ENCODE assay signal across 11 cellular contexts in genomic region chr9:136668983-136669790, GRCh38. TPM values are rescaled to one million over a fixed set of nuclear protein-coding genes. Genes with fewer than 3 reads are reported as not detected.
DNase-seq lines count a peak whose midpoint lies in the region; ATAC-seq and TF ChIP-seq lines count a peak whose summit lies in the region.
"Had no signal": no experiment of that assay in that cellular context is flagged by ENCODE, and none has a peak within 500 bp of the region (broad histone marks: within the 10 kb centered on the region; RNA-seq: fewer than 3 reads in every experiment).

No MANE protein-coding gene starts in this region.

- no peaks in the 10 kb centered on the region for H3K9me3 Mint-ChIP-seq in activated CD8-positive, alpha-beta T cell treated with anti-CD3 and anti-CD28 coated beads for 36 hours
- H3K9me3 Mint-ChIP-seq in activated CD8-positive, alpha-beta T cell treated with anti-CD3 and anti-CD28 coated beads, Interleukin-2, amount 10 ng/mL, durations not matched to agents 7 days and 5 days (ENCODE audit: insufficient read depth), result no peaks in the 10 kb centered on the region
- H3K9me3 Mint-ChIP-seq in activated naive CD8-positive, alpha-beta T cell treated with anti-CD3 and anti-CD28 coated beads, Interleukin-2, amount 50 U/mL, for 24 hours, result no peaks in the 10 kb centered on the region
- H3K9me3 Mint-ChIP-seq: H9 had no signal

- peaks cover 59% of the 10 kb centered on the region for H3K4me1 ChIP-seq in Panc1 (ENCODE audit: control insufficient read depth, insufficient read depth, low read length)

- H3K36me3 Mint-ChIP-seq in activated CD8-positive, alpha-beta T cell treated with anti-CD3 and anti-CD28 coated beads for 36 hours (ENCODE audit: low read depth), result no peaks in the 10 kb centered on the region
- peaks cover 2% of the 10 kb centered on the region for H3K36me3 Mint-ChIP-seq in activated CD8-positive, alpha-beta T cell treated with anti-CD3 and anti-CD28 coated beads, Interleukin-2, amount 10 ng/mL, durations not matched to agents 7 days and 5 days (ENCODE audit: low read depth)
- H3K36me3 Mint-ChIP-seq in activated naive CD8-positive, alpha-beta T cell treated with anti-CD3 and anti-CD28 coated beads, Interleukin-2, amount 50 U/mL, for 24 hours (ENCODE audit: low read depth), result no peaks in the 10 kb centered on the region

- H3K27ac ChIP-seq in Panc1 (ENCODE audit: low read length) (peak overlapping the region; percentile 54; the same call in 1 of the 2 replicates), skin epidermis (peak overlapping the region in 11 of 21 experiments; percentile 2 to 70 (median 30))

- no peak for ATAC-seq in activated CD8-positive, alpha-beta T cell treated with anti-CD3 and anti-CD28 coated beads for 36 hours
- no peak for ATAC-seq in activated CD8-positive, alpha-beta T cell treated with anti-CD3 and anti-CD28 coated beads, Interleukin-2, amount 10 ng/mL, durations not matched to agents 7 days and 5 days
- peak; percentile 15 for ATAC-seq in Panc1
- ATAC-seq in activated naive CD8-positive, alpha-beta T cell treated with anti-CD3 and anti-CD28 coated beads, Interleukin-2, amount 50 U/mL, for 24 hours, result no peak

- peaks cover 9% of the 10 kb centered on the region for H3K27me3 Mint-ChIP-seq in activated CD8-positive, alpha-beta T cell treated with anti-CD3 and anti-CD28 coated beads for 36 hours
- H3K27me3 Mint-ChIP-seq in activated CD8-positive, alpha-beta T cell treated with anti-CD3 and anti-CD28 coated beads, Interleukin-2, amount 10 ng/mL, durations not matched to agents 7 days and 5 days (ENCODE audit: low read depth), result peaks cover 7% of the 10 kb centered on the region
- peaks cover 9% of the 10 kb centered on the region for H3K27me3 Mint-ChIP-seq in activated naive CD8-positive, alpha-beta T cell treated with anti-CD3 and anti-CD28 coated beads, Interleukin-2, amount 50 U/mL, for 24 hours

- H3K27me3 ChIP-seq in Panc1 (ENCODE audit: control insufficient read depth, insufficient read depth, low read length), result no peaks in the 10 kb centered on the region

- POLR2A ChIA-PET in activated CD8-positive, alpha-beta T cell treated with anti-CD3 and anti-CD28 coated beads for 36 hours (lab: Charles Lee), result no interaction called here
- POLR2A ChIA-PET in activated CD8-positive, alpha-beta T cell treated with anti-CD3 and anti-CD28 coated beads, Interleukin-2, amount 10 ng/mL, durations not matched to agents 7 days and 5 days (lab: Charles Lee), result no interaction called here
- POLR2A ChIA-PET in Panc1 (lab: Charles Lee), result interaction anchor here (0.5 kb wide), 1 partner anchor 12 kb away, joined by 6 read pairs; no protein-coding TSS in a partner anchor

- intact Hi-C loops in activated CD8-positive, alpha-beta T cell treated with anti-CD3 and anti-CD28 coated beads for 36 hours (cut with micrococcal nuclease), result no loop called here
- intact Hi-C loops in Panc1 (cut with micrococcal nuclease; ENCODE audit: unreplicated experiment), result no loop called here

- peaks cover 2% of the 10 kb centered on the region for H3K4me1 Mint-ChIP-seq in activated CD8-positive, alpha-beta T cell treated with anti-CD3 and anti-CD28 coated beads for 36 hours (ENCODE audit: low read depth)
- H3K4me1 Mint-ChIP-seq in activated CD8-positive, alpha-beta T cell treated with anti-CD3 and anti-CD28 coated beads, Interleukin-2, amount 10 ng/mL, durations not matched to agents 7 days and 5 days (ENCODE audit: low read depth), result peaks cover 8% of the 10 kb centered on the region
- no peaks in the 10 kb centered on the region for H3K4me1 Mint-ChIP-seq in activated naive CD8-positive, alpha-beta T cell treated with anti-CD3 and anti-CD28 coated beads, Interleukin-2, amount 50 U/mL, for 24 hours

- CTCF ChIA-PET in activated CD8-positive, alpha-beta T cell treated with anti-CD3 and anti-CD28 coated beads for 36 hours (lab: Charles Lee), result interaction anchor here (1.6 kb wide), 1 partner anchor 25 kb away, joined by 4 read pairs; no protein-coding TSS in a partner anchor
- CTCF ChIA-PET in activated CD8-positive, alpha-beta T cell treated with anti-CD3 and anti-CD28 coated beads, Interleukin-2, amount 10 ng/mL, durations not matched to agents 7 days and 5 days (lab: Charles Lee), result interaction anchor here (0.6 to 1.0 kb wide), 2 partner anchors 33 to 59 kb away, joined by 3 read pairs; no protein-coding TSS in a partner anchor
- CTCF ChIA-PET in Panc1 (lab: Charles Lee), result no interaction called here

- no peaks in the 10 kb centered on the region for H3K9me3 ChIP-seq in Panc1 (ENCODE audit: control insufficient read depth, insufficient read depth, low read depth, low read length)

- H3K36me3 ChIP-seq in Panc1 (ENCODE audit: control insufficient read depth, insufficient read depth, low read length), result no peaks in the 10 kb centered on the region

- H3K4me3 ChIP-seq in Panc1 (ENCODE audit: low read depth in 2 of 2, low read length in 2 of 2), result no peak overlapping the region
- no peak overlapping the region for H3K4me3 ChIP-seq in epithelial cell of esophagus (ENCODE audit: low read length)
- H3K4me3 ChIP-seq in skin epidermis, result peak overlapping the region in 6 of 7 experiments; percentile 2 to 38 (median 23)

- TF ChIP-seq CTCF in activated CD8-positive, alpha-beta T cell treated with anti-CD3 and anti-CD28 coated beads for 36 hours (IDR thresholded peaks at IDR 0.05), result no peak
- no peak for TF ChIP-seq CTCF in Panc1 (IDR thresholded peaks at IDR 0.05)
- TF ChIP-seq CTCF in epithelial cell of esophagus (IDR thresholded peaks at IDR 0.05; ENCODE audit: insufficient read depth, low read depth, low read length, missing control alignments), result no peak

- in situ Hi-C loops in Panc1 (cut with HindIII; ENCODE audit: low pct_unique_long_range_greater_than_20kb, low sequenced_read_pairs), result no loop called here

- DNase-seq in activated CD8-positive, alpha-beta T cell treated with anti-CD3 and anti-CD28 coated beads for 36 hours, result peak; percentile 39
- DNase-seq in activated CD8-positive, alpha-beta T cell treated with anti-CD3 and anti-CD28 coated beads, Interleukin-2, amount 10 ng/mL, durations not matched to agents 7 days and 5 days, result no peak
- no peak for DNase-seq in Panc1 (ENCODE audit: low read depth, low spot score)
- DNase-seq in epithelial cell of esophagus (ENCODE audit: low read depth), result peak; percentile 37
- DNase-seq in HPDE6-E6E7 (ENCODE audit: extremely low spot score), result no peak
- no peak for DNase-seq in NCI-H128 (lab: John Stamatoyannopoulos, UW; ENCODE audit: unreplicated experiment)
- no peak for DNase-seq in activated naive CD8-positive, alpha-beta T cell treated with anti-CD3 and anti-CD28 coated beads, Interleukin-2, amount 50 U/mL, for 24 hours
- DNase-seq: H9; NCI-H526 treated with DMSO at 0.1 percent for 48 hours; stimulated activated CD4-positive, alpha-beta T cell treated with anti-CD3 and anti-CD28 coated beads, Interleukin-12 subunit alpha, Interleukin-12 subunit beta, amount 100 ng/mL, for 4 hours had no signal

- H3K4me3 Mint-ChIP-seq in activated CD8-positive, alpha-beta T cell treated with anti-CD3 and anti-CD28 coated beads for 36 hours, result no peak overlapping the region
- no peak overlapping the region for H3K4me3 Mint-ChIP-seq in activated CD8-positive, alpha-beta T cell treated with anti-CD3 and anti-CD28 coated beads, Interleukin-2, amount 10 ng/mL, durations not matched to agents 7 days and 5 days
- no peak overlapping the region for H3K4me3 Mint-ChIP-seq in activated naive CD8-positive, alpha-beta T cell treated with anti-CD3 and anti-CD28 coated beads, Interleukin-2, amount 50 U/mL, for 24 hours
- H3K4me3 Mint-ChIP-seq: H9 had no signal

- no TSS peak for BruUV-seq in Panc1 (replicated peaks; lab: Mats Ljungman, UMichigan)

- no peak overlapping the region for H3K27ac Mint-ChIP-seq in activated CD8-positive, alpha-beta T cell treated with anti-CD3 and anti-CD28 coated beads for 36 hours
- H3K27ac Mint-ChIP-seq in activated CD8-positive, alpha-beta T cell treated with anti-CD3 and anti-CD28 coated beads, Interleukin-2, amount 10 ng/mL, durations not matched to agents 7 days and 5 days, result no peak overlapping the region
- H3K27ac Mint-ChIP-seq in activated naive CD8-positive, alpha-beta T cell treated with anti-CD3 and anti-CD28 coated beads, Interleukin-2, amount 50 U/mL, for 24 hours, result no peak overlapping the region
- H3K27ac Mint-ChIP-seq: H9 had no signal

RNA-seq across cellular contexts. Expression of gene EGFL7, which starts 6.5 kb away (rescaled TPM):
- 1 to 10 TPM; 1.1 to 1.6 TPM for total RNA-seq in activated CD8-positive, alpha-beta T cell treated with anti-CD3 and anti-CD28 coated beads for 36 hours
- 1 to 10 TPM; 1.9 TPM for total RNA-seq in activated CD8-positive, alpha-beta T cell treated with anti-CD3 and anti-CD28 coated beads, Interleukin-2, amount 10 ng/mL, durations not matched to agents 7 days and 5 days
- 42.3 TPM for total RNA-seq in Panc1 (2021; ENCODE audit: unreplicated experiment)
- 81.9 TPM for polyA plus RNA-seq in Panc1 (2012; ENCODE audit: insufficient read length)

RNA-seq across cellular contexts. Expression of gene AGPAT2, which starts 18.1 kb away (rescaled TPM):
- total RNA-seq in activated CD8-positive, alpha-beta T cell treated with anti-CD3 and anti-CD28 coated beads for 36 hours, result 10 to 100 TPM; 11.3 to 11.8 TPM
- 10 to 100 TPM; 32.7 to 33.7 TPM for total RNA-seq in activated CD8-positive, alpha-beta T cell treated with anti-CD3 and anti-CD28 coated beads, Interleukin-2, amount 10 ng/mL, durations not matched to agents 7 days and 5 days
- 77.9 TPM for total RNA-seq in Panc1 (2021; ENCODE audit: unreplicated experiment)
- polyA plus RNA-seq in Panc1 (2012; ENCODE audit: insufficient read length), result 118 TPM

RNA-seq across cellular contexts. Expression of gene DIPK1B, which starts 43.2 kb away (rescaled TPM):
- under 1 TPM in 1 of 2 experiments, not detected in 1; 0.14 TPM for total RNA-seq in activated CD8-positive, alpha-beta T cell treated with anti-CD3 and anti-CD28 coated beads for 36 hours
- under 1 TPM in 1 of 2 experiments, not detected in 1; 0.16 TPM for total RNA-seq in activated CD8-positive, alpha-beta T cell treated with anti-CD3 and anti-CD28 coated beads, Interleukin-2, amount 10 ng/mL, durations not matched to agents 7 days and 5 days
- total RNA-seq in Panc1 (2021; ENCODE audit: unreplicated experiment), result 10.6 TPM
- polyA plus RNA-seq in Panc1 (2012; ENCODE audit: insufficient read length), result 26.9 TPM

Comparison
In these comparisons a context has a peak if more than half of its experiments do, and no peak if none do; other contexts are left out.
1. DNase-seq: peak in activated CD8-positive, alpha-beta T cell treated with anti-CD3 and anti-CD28 coated beads for 36 hours (single experiment) and epithelial cell of esophagus (single experiment); none in activated CD8-positive, alpha-beta T cell treated with anti-CD3 and anti-CD28 coated beads, Interleukin-2, amount 10 ng/mL, durations not matched to agents 7 days and 5 days (single experiment), Panc1 (single experiment), HPDE6-E6E7 (single experiment), NCI-H128 (single experiment) and activated naive CD8-positive, alpha-beta T cell treated with anti-CD3 and anti-CD28 coated beads, Interleukin-2, amount 50 U/mL, for 24 hours (single experiment).
2. H3K4me3 ChIP-seq: peak in skin epidermis (6 of 7); none in Panc1 (0 of 2) and epithelial cell of esophagus (single experiment).
3. RNA of gene EGFL7, which starts 6.5 kb away (total RNA-seq): 42.3 TPM in Panc1 (single experiment); 1.9 TPM in activated CD8-positive, alpha-beta T cell treated with anti-CD3 and anti-CD28 coated beads, Interleukin-2, amount 10 ng/mL, durations not matched to agents 7 days and 5 days and 1.1 to 1.6 TPM in activated CD8-positive, alpha-beta T cell treated with anti-CD3 and anti-CD28 coated beads for 36 hours; every median in the first group is over 10 times any median in the second.
4. RNA of gene DIPK1B, which starts 43.2 kb away (total RNA-seq): 10.6 TPM in Panc1 (single experiment); 0.16 TPM in activated CD8-positive, alpha-beta T cell treated with anti-CD3 and anti-CD28 coated beads, Interleukin-2, amount 10 ng/mL, durations not matched to agents 7 days and 5 days and 0.14 TPM in activated CD8-positive, alpha-beta T cell treated with anti-CD3 and anti-CD28 coated beads for 36 hours; every median in the first group is over 10 times any median in the second.